13 cellular contexts compared by ENCODE assay signal in the genomic region with DNA sequence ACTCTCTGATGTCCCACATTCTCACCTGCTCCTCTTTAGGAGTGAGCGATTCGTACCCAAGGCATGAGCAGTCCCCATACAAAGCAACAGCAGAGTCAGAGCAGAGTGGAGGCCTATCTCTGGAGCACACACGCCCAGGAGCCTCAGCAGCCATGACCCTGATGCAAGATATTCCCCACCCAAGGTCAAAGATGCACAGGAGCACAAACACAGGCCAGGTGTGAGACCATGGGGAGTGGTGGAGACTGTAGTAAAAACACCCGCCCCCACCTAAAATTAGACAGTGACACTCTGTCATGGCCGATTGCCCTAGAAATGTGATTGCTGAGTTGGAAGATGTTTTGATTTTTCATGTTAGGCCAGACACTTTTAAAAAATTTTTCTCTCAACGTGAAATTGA. TPM values are rescaled to one million over a fixed set of nuclear protein-coding genes. Genes with fewer than 3 reads are reported as not detected.
DNase-seq lines count a peak whose midpoint lies in the region; ATAC-seq, FAIRE-seq and TF ChIP-seq lines count a peak whose summit lies in the region.
"Had no signal": no experiment of that assay in that cellular context is flagged by ENCODE, and none has a peak within 500 bp of the region (broad histone marks: within the 10 kb centered on the region; RNA-seq: fewer than 3 reads in every experiment).

No MANE protein-coding gene starts in this region.

- peaks cover 53% of the 10 kb centered on the region for H3K4me1 ChIP-seq in HepG2 (ENCODE audit: insufficient read depth, low read length)
- peaks cover 21 to 80% (median 39%) of the 10 kb centered on the region in 4 donors for H3K4me1 ChIP-seq in stomach

- intact Hi-C loops in HepG2 (cut with micrococcal nuclease; ENCODE audit: unreplicated experiment): no loop called here
- intact Hi-C loops in stomach (cut with DNase I; ENCODE audit: low total_unique reads): no loop called here

- no peak for FAIRE-seq in HepG2 (lab: Jason Lieb, UNC)

- peaks cover 79% of the 10 kb centered on the region for H3K4me1 Mint-ChIP-seq in HFFc6 (ENCODE audit: low read depth)
- peaks cover 37% of the 10 kb centered on the region for H3K4me1 Mint-ChIP-seq in glutamatergic neuron (ENCODE audit: low read depth, unreplicated experiment)

- H3K4me2 ChIP-seq in HepG2 (ENCODE audit: low read depth, low read length): no peak overlapping the region

- H3K36me3 Mint-ChIP-seq in HFFc6 (ENCODE audit: low read depth) (peaks cover 59% of the 10 kb centered on the region), glutamatergic neuron (ENCODE audit: unreplicated experiment) (peaks cover 11% of the 10 kb centered on the region)

- TF ChIP-seq POLR2A in HepG2 (IDR thresholded peaks at IDR 0.05; ENCODE audit: insufficient read depth in 1 of 2, low read depth in 2 of 2, low read length in 2 of 2): no peak; a peak in 1 of 4 replicates
- no peak for TF ChIP-seq POLR2A in stomach (IDR thresholded peaks at IDR 0.05)

- H3K27me3 ChIP-seq in HepG2 (ENCODE audit: control insufficient read depth in 1 of 2, insufficient read depth in 2 of 2, low read length in 2 of 2) (no peaks in the 10 kb centered on the region), stomach (no peaks in the 10 kb centered on the region)

- H4K20me1 ChIP-seq in HepG2 (ENCODE audit: insufficient read depth, low read length): peaks cover 93% of the 10 kb centered on the region

- POLR2A ChIA-PET in HepG2 (lab: Yijun Ruan, JAX): no interaction called here

- H3K9me3 Mint-ChIP-seq in HFFc6: peaks cover 5% of the 10 kb centered on the region
- H3K9me3 Mint-ChIP-seq in glutamatergic neuron (ENCODE audit: unreplicated experiment): peaks cover 7% of the 10 kb centered on the region
- H3K9me3 Mint-ChIP-seq: stimulated activated naive CD8-positive, alpha-beta T cell treated with anti-CD3 and anti-CD28 coated beads, Interleukin-15, Interleukin-2, amounts not matched to agents 100 ng/mL and 50 ng/mL, for 24 hours had no signal

- H3K9me3 ChIP-seq in HepG2 (ENCODE audit: low read length) (no peaks in the 10 kb centered on the region), stomach (peaks cover 0 to 6% (median 3%) of the 10 kb centered on the region in 4 donors)

- TF ChIP-seq CTCF in HFFc6 (IDR thresholded peaks at IDR 0.05): no peak
- TF ChIP-seq CTCF in HepG2 (CRISPR knock-in tag; IDR thresholded peaks at IDR 0.05): no peak
- no peak for TF ChIP-seq CTCF in stomach (IDR thresholded peaks at IDR 0.05)
- no peak for TF ChIP-seq CTCF in glutamatergic neuron (IDR thresholded peaks at IDR 0.05; ENCODE audit: partially characterized antibody, unreplicated experiment)

- ATAC-seq in HepG2 (peak; percentile 2; the same call in 1 of the 3 replicates), SK-N-SH treated with all-trans-retinoic acid at 6 μM for 48 hours (no peak), GM18867 (IDR thresholded peaks at IDR 0.05; ENCODE audit: unreplicated experiment) (no peak)

- H3K36me3 ChIP-seq in HepG2 (replicated peaks in 1 of 2; ENCODE audit: control insufficient read depth in 1 of 2, insufficient read depth in 2 of 2, low read length in 2 of 2) (peaks cover 44 to 70% of the 10 kb centered on the region in 2 experiments), stomach (peaks cover 10 to 45% (median 36%) of the 10 kb centered on the region in 4 donors)

- CTCF ChIA-PET in HepG2 (lab: Yijun Ruan, JAX; ENCODE audit: low intra/inter-chr PET ratio, low total read pairs): no interaction called here

- DNase-seq in HFFc6 (no peak), HepG2 (ENCODE audit: low spot score) (no peak), stomach (no peak), glutamatergic neuron (no peak)
- DNase-seq in stimulated activated CD4-positive, alpha-beta T cell treated with anti-CD3 and anti-CD28 coated beads, Interleukin-4, amount 100 ng/mL, for 24 hours: no peak
- DNase-seq: NCI-H2081, NCI-H748 treated with DMSO at 0.1 percent for 48 hours had no signal

- no peak for TF ChIP-seq RAD21 in HepG2 (CRISPR knock-in tag; IDR thresholded peaks at IDR 0.05)

- BruUV-seq in HepG2 (replicated peaks; lab: Mats Ljungman, UMichigan): no TSS peak

- H3K27ac Mint-ChIP-seq in HFFc6 (peak overlapping the region; percentile 55), glutamatergic neuron (ENCODE audit: unreplicated experiment) (no peak overlapping the region)
- H3K27ac Mint-ChIP-seq: stimulated activated naive CD8-positive, alpha-beta T cell treated with anti-CD3 and anti-CD28 coated beads, Interleukin-15, Interleukin-2, amounts not matched to agents 100 ng/mL and 50 ng/mL, for 24 hours had no signal

- H2AFZ ChIP-seq in HepG2 (ENCODE audit: low read length): no peak overlapping the region

- H3K27ac ChIP-seq in angular gyrus (ENCODE audit: low read depth, low read length) (peak overlapping the region; percentile 67), HepG2 (ENCODE audit: extremely low read length, insufficient read depth, low read length) (peak overlapping the region; percentile 53), stomach (peak overlapping the region in 3 of 5 donors; percentile 38 to 69 (median 63))

- TF ChIP-seq EP300 in HepG2 (IDR thresholded peaks at IDR 0.05; ENCODE audit: low read depth in 2 of 2, low read length in 2 of 2) (no peak), HepG2 (CRISPR knock-in tag; IDR thresholded peaks at IDR 0.05; ENCODE audit: borderline replicate concordance) (no peak), stomach (IDR thresholded peaks at IDR 0.05) (no peak)

- H3K4me3 ChIP-seq in HepG2 (replicated peaks in 1 of 3; ENCODE audit: insufficient read depth in 1 of 3, low read depth in 2 of 3, low read length in 3 of 3) (no peak overlapping the region), stomach (no peak overlapping the region)

- H3K27me3 Mint-ChIP-seq in HFFc6 (ENCODE audit: insufficient read depth) (peaks cover 8% of the 10 kb centered on the region), glutamatergic neuron (ENCODE audit: unreplicated experiment) (peaks cover 2% of the 10 kb centered on the region)
- H3K27me3 Mint-ChIP-seq: stimulated activated naive CD8-positive, alpha-beta T cell treated with anti-CD3 and anti-CD28 coated beads, Interleukin-15, Interleukin-2, amounts not matched to agents 100 ng/mL and 50 ng/mL, for 24 hours had no signal

- H3K4me3 Mint-ChIP-seq in HFFc6 (no peak overlapping the region; the same call in 1 of the 2 replicates), glutamatergic neuron (ENCODE audit: unreplicated experiment) (no peak overlapping the region)
- H3K4me3 Mint-ChIP-seq: stimulated activated naive CD8-positive, alpha-beta T cell treated with anti-CD3 and anti-CD28 coated beads, Interleukin-15, Interleukin-2, amounts not matched to agents 100 ng/mL and 50 ng/mL, for 24 hours had no signal

- no peak overlapping the region for H3K9ac ChIP-seq in HepG2 (ENCODE audit: insufficient read depth, low read depth, low read length)

- in situ Hi-C loops in HepG2 (cut with HindIII; ENCODE audit: extremely low pct_ligation_motif_present, low pct_unique_long_range_greater_than_20kb): no loop called here

- 89% methylated on average over 6 of the region's 6 CpGs for WGBS in HepG2 (ENCODE audit: low lambda C conversion rate)
- WGBS in stomach, 5 donors: 67 to 81% (median 73%) methylated on average over 6 of the region's 6 CpGs

- H3K79me2 ChIP-seq in HepG2 (ENCODE audit: insufficient read depth, low read length): peaks cover 86% of the 10 kb centered on the region

RNA-seq across cellular contexts. Expression of a gene that starts 21.4 kb away (rescaled TPM):
- 100 to 1,000 TPM; 273 to 331 (median 317) TPM for total RNA-seq in HFFc6 (2021; fragmentation: NEBNext Ultra II Directional; extraction: Animal tissue kit (Norgen Biotek cat#: 25700))
- total RNA-seq in HepG2 (2016; rRNA removed; fragmentation: Illumina TruSeq; extraction: Trizol) (97.1 and 222 TPM in 2 replicates), stomach (100 to 1,000 TPM; 125 to 456 (median 251) TPM), glutamatergic neuron (ENCODE audit: unreplicated experiment) (63.3 TPM)
- 35.1 and 38.1 TPM in 2 replicates for total RNA-seq in HepG2 (2016; cell fraction: cytosol; rRNA removed; fragmentation: Illumina TruSeq; extraction: Trizol; ENCODE audit: low read depth)
- total RNA-seq in HepG2 (2016; cell fraction: insoluble cytoplasmic fraction; rRNA removed; fragmentation: Illumina TruSeq; extraction: Trizol): 75.4 and 223 TPM in 2 replicates
- total RNA-seq in HepG2 (2016; cell fraction: membrane; rRNA removed; fragmentation: Illumina TruSeq; extraction: Trizol): 33.7 and 37.4 TPM in 2 replicates
- 254 and 316 TPM in 2 replicates for total RNA-seq in HepG2 (2016; cell fraction: nucleus; rRNA removed; fragmentation: Illumina TruSeq; extraction: Trizol)
- polyA plus RNA-seq in HepG2 (2011; rRNA removed) (150 and 195 TPM in 2 replicates), stomach (10 to 100 TPM; 34.4 to 79.6 (median 74.6) TPM)
- 97.1 and 99.8 TPM in 2 replicates for polyA plus RNA-seq in HepG2 (2011; cell fraction: cytosol; rRNA removed)
- 402 and 429 TPM in 2 replicates for polyA plus RNA-seq in HepG2 (2011; cell fraction: nucleus; rRNA removed)
- polyA plus RNA-seq in HepG2 (2012): 190 and 218 TPM in 2 replicates
- 14.1 and 14.3 TPM in 2 replicates for polyA plus RNA-seq in HepG2 (2016; cell fraction: cytosol; fragmentation: Illumina TruSeq; extraction: Trizol; ENCODE audit: low read depth)
- polyA plus RNA-seq in HepG2 (2016; cell fraction: insoluble cytoplasmic fraction; fragmentation: Illumina TruSeq; extraction: Trizol; ENCODE audit: low read depth): 67.5 and 88.2 TPM in 2 replicates
- polyA plus RNA-seq in HepG2 (2016; cell fraction: membrane; fragmentation: Illumina TruSeq; extraction: Trizol; ENCODE audit: low read depth): 15.3 and 18.4 TPM in 2 replicates
- polyA plus RNA-seq in HepG2 (2016; cell fraction: nucleus; fragmentation: Illumina TruSeq; extraction: Trizol; ENCODE audit: insufficient read depth, low read depth): 548 and 573 TPM in 2 replicates
- polyA minus RNA-seq in HepG2 (2011; rRNA and poly(A)+ RNA removed; ENCODE audit: low replicate concordance): 18.3 and 157 TPM in 2 replicates
- 155 and 192 TPM in 2 replicates for polyA minus RNA-seq in HepG2 (2011; cell fraction: cytosol; rRNA and poly(A)+ RNA removed)
- polyA minus RNA-seq in HepG2 (2011; cell fraction: nucleus; rRNA and poly(A)+ RNA removed): 198 and 205 TPM in 2 replicates

RNA-seq across cellular contexts. Expression of a gene that starts 39.1 kb away (rescaled TPM):
- total RNA-seq in HFFc6 (2021; fragmentation: NEBNext Ultra II Directional; extraction: Animal tissue kit (Norgen Biotek cat#: 25700)): not detected
- total RNA-seq in HepG2 (2016; rRNA removed; fragmentation: Illumina TruSeq; extraction: Trizol) (0.35 TPM in 1 of 2 replicates, not detected in the other), stomach (not detected), glutamatergic neuron (ENCODE audit: unreplicated experiment) (not detected)
- total RNA-seq in HepG2 (2016; cell fraction: cytosol; rRNA removed; fragmentation: Illumina TruSeq; extraction: Trizol; ENCODE audit: low read depth): 0.53 TPM in 1 of 2 replicates, not detected in the other
- total RNA-seq in HepG2 (2016; cell fraction: insoluble cytoplasmic fraction; rRNA removed; fragmentation: Illumina TruSeq; extraction: Trizol): not detected in 2 replicates
- not detected in 2 replicates for total RNA-seq in HepG2 (2016; cell fraction: membrane; rRNA removed; fragmentation: Illumina TruSeq; extraction: Trizol)
- not detected in 2 replicates for total RNA-seq in HepG2 (2016; cell fraction: nucleus; rRNA removed; fragmentation: Illumina TruSeq; extraction: Trizol)
- polyA plus RNA-seq in HepG2 (2011; rRNA removed) (not detected in 2 replicates), stomach (not detected)
- not detected in 2 replicates for polyA plus RNA-seq in HepG2 (2011; cell fraction: cytosol; rRNA removed)
- polyA plus RNA-seq in HepG2 (2011; cell fraction: nucleus; rRNA removed): not detected in 2 replicates
- not detected in 2 replicates for polyA plus RNA-seq in HepG2 (2012)
- polyA plus RNA-seq in HepG2 (2016; cell fraction: cytosol; fragmentation: Illumina TruSeq; extraction: Trizol; ENCODE audit: low read depth): not detected in 2 replicates
- not detected in 2 replicates for polyA plus RNA-seq in HepG2 (2016; cell fraction: insoluble cytoplasmic fraction; fragmentation: Illumina TruSeq; extraction: Trizol; ENCODE audit: low read depth)
- polyA plus RNA-seq in HepG2 (2016; cell fraction: membrane; fragmentation: Illumina TruSeq; extraction: Trizol; ENCODE audit: low read depth): not detected in 2 replicates
- not detected in 2 replicates for polyA plus RNA-seq in HepG2 (2016; cell fraction: nucleus; fragmentation: Illumina TruSeq; extraction: Trizol; ENCODE audit: insufficient read depth, low read depth)
- polyA minus RNA-seq in HepG2 (2011; rRNA and poly(A)+ RNA removed; ENCODE audit: low replicate concordance): not detected in 2 replicates
- polyA minus RNA-seq in HepG2 (2011; cell fraction: cytosol; rRNA and poly(A)+ RNA removed): not detected in 2 replicates
- polyA minus RNA-seq in HepG2 (2011; cell fraction: nucleus; rRNA and poly(A)+ RNA removed): not detected in 2 replicates
- total RNA-seq: dermis microvascular lymphatic vessel endothelial cell, M059J had no signal
